Comparison of ENCODE assay signal across 1 cellular context in the genomic region with DNA sequence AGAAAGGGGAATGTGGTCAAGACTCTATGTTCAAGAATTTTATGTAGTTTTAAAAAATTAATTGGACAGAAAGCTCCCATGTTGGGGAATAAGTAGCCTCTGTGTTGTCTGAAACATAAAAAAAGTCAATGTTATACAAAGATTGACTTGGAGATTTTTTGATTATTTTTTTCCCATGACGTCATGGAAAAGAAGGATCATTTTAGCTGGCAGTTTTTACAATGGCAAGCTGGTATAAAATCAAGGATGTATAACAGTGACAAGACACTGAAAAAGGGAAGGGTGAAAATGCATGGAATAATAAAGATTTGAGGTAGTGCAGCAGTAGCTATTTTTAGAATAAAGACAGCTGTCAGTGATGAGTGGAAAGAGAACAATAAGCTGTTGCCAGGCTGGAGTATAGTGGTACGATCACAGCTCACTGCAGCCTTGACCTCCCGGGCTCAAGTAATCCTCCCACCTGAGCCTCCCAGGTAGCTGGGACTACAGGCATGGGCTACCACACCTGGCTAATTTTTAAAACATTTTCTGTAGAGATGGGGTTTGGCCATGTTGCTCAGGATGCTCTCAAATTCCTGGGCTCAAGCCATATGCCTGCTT.
TF ChIP-seq lines count a peak whose summit lies in the region.

No MANE protein-coding gene starts in this region.

TF ChIP-seq in HEK293, 187 proteins besides CTCF, POLR2A, EP300 and RAD21 (continued from another document):
- TF ChIP-seq, protein P1, sequence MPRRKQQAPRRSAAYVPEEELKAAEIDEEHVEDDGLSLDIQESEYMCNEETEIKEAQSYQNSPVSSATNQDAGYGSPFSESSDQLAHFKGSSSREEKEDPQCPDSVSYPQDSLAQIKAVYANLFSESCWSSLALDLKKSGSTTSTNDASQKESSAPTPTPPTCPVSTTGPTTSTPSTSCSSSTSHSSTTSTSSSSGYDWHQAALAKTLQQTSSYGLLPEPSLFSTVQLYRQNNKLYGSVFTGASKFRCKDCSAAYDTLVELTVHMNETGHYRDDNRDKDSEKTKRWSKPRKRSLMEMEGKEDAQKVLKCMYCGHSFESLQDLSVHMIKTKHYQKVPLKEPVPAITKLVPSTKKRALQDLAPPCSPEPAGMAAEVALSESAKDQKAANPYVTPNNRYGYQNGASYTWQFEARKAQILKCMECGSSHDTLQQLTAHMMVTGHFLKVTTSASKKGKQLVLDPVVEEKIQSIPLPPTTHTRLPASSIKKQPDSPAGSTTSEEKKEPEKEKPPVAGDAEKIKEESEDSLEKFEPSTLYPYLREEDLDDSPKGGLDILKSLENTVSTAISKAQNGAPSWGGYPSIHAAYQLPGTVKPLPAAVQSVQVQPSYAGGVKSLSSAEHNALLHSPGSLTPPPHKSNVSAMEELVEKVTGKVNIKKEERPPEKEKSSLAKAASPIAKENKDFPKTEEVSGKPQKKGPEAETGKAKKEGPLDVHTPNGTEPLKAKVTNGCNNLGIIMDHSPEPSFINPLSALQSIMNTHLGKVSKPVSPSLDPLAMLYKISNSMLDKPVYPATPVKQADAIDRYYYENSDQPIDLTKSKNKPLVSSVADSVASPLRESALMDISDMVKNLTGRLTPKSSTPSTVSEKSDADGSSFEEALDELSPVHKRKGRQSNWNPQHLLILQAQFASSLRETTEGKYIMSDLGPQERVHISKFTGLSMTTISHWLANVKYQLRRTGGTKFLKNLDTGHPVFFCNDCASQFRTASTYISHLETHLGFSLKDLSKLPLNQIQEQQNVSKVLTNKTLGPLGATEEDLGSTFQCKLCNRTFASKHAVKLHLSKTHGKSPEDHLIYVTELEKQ (tag by site-specific recombination; IDR thresholded peaks at IDR 0.05; ENCODE audit: borderline replicate concordance) = no peak
- TF ChIP-seq ZNF76 (tag by site-specific recombination; IDR thresholded peaks at IDR 0.05; ENCODE audit: borderline replicate concordance, low read depth) = no peak
- TF ChIP-seq ZNF580 (tag by site-specific recombination; IDR thresholded peaks at IDR 0.05) = no peak
TF ChIP-seq in HEK293: peak in this region for 1.
